Comparison of ENCODE assay signal across 23 cellular contexts in genomic region chr2:186946896-186947467, GRCh38.
"Had no signal": no experiment of that assay in that cellular context is flagged by ENCODE, and none has a peak within 500 bp of the region (broad histone marks: within the 10 kb centered on the region; RNA-seq: fewer than 3 reads in every experiment).

No MANE protein-coding gene starts in this region.

- H3K79me2 ChIP-seq: hepatocyte had no signal

- H3K9ac ChIP-seq: neural progenitor cell had no signal

- H3K27me3 ChIP-seq: breast epithelium, colonic mucosa, dorsolateral prefrontal cortex, hepatocyte, left lung, neural progenitor cell, upper lobe of left lung had no signal

- H3K4me1 ChIP-seq: breast epithelium, colonic mucosa, neural progenitor cell, prostate gland had no signal

- DNase-seq: activated CD4-positive, alpha-beta memory T cell treated with anti-CD3 and anti-CD28 coated beads for 36 hours; activated CD4-positive, alpha-beta T cell treated with anti-CD3 and anti-CD28 coated beads for 4 hours; activated CD4-positive, CD25-positive, alpha-beta regulatory T cell; activated effector memory CD4-positive, alpha-beta T cell treated with Interleukin-2 at 50 U/mL for 16 hours; activated naive CD4-positive, alpha-beta T cell treated with anti-CD3 and anti-CD28 coated beads for 36 hours; activated naive CD8-positive, alpha-beta T cell treated with anti-CD3 and anti-CD28 coated beads, Interleukin-2, amount 10 ng/mL, durations not matched to agents 7 days and 5 days; activated T-cell treated with anti-CD3 and anti-CD28 coated beads, Interleukin-2, amount 50 U/mL, for 72 hours; amniotic stem cell; colonic mucosa; dorsolateral prefrontal cortex; effector memory CD8-positive, alpha-beta T cell; glutamatergic neuron; immature natural killer cell; left lung; naive thymus-derived CD8-positive, alpha-beta T cell; stimulated activated CD4-positive, alpha-beta T cell treated with anti-CD3 and anti-CD28 coated beads, Interleukin-2, amount 100 ng/mL, for 48 hours; stimulated activated naive CD4-positive, alpha-beta T cell; upper lobe of left lung had no signal

- ATAC-seq: activated T-cell treated with anti-CD3 and anti-CD28 coated beads, Interleukin-2, amount 50 U/mL, for 72 hours; effector memory CD8-positive, alpha-beta T cell; esophagus mucosa; left lung; naive thymus-derived CD8-positive, alpha-beta T cell had no signal

- H3K9me3 ChIP-seq: breast epithelium, colonic mucosa, left lung, prostate gland, upper lobe of left lung had no signal

- H3K4me2 ChIP-seq: hepatocyte, neural progenitor cell had no signal

- H3K36me3 ChIP-seq: breast epithelium, colonic mucosa, left lung, neural progenitor cell, prostate gland, upper lobe of left lung had no signal

- H3K27ac ChIP-seq: breast epithelium, colonic mucosa, dorsolateral prefrontal cortex, hepatocyte, left lung, neural progenitor cell, prostate gland, upper lobe of left lung had no signal

- H2AFZ ChIP-seq: hepatocyte, neural progenitor cell had no signal

- H3K4me3 ChIP-seq: breast epithelium, colonic mucosa, dorsolateral prefrontal cortex, hepatocyte, left lung, neural progenitor cell, prostate gland, upper lobe of left lung had no signal
